Comparison of ENCODE assay signal across 1 cellular context in the genomic region with DNA sequence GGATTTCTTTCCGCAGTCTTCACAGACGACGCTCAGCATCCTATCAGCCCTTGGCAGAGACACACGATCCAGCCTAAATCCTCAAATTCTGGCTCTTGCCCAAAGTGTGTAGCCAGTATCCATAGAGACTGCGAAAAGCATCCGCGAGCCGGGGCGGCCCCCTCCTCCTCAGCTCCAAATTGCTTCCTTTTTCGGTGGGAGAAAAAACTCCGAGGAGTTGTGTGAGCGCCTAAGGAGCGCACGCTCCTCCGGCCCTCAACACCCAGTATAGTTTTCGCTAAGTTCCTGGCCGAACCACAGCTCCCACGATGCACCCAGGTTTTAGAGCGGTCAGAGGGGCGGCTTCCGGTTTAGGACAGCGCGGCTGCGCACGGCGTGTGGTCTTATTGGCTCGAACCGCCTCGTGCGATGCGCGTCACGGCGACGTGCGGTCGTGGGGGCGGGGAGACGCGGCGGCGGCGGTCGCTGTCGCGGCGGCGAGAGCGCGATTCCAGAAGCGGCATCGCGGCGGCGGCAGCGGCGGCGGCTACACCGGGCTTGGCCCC.
TF ChIP-seq lines count a peak whose summit lies in the region.

A gene with protein sequence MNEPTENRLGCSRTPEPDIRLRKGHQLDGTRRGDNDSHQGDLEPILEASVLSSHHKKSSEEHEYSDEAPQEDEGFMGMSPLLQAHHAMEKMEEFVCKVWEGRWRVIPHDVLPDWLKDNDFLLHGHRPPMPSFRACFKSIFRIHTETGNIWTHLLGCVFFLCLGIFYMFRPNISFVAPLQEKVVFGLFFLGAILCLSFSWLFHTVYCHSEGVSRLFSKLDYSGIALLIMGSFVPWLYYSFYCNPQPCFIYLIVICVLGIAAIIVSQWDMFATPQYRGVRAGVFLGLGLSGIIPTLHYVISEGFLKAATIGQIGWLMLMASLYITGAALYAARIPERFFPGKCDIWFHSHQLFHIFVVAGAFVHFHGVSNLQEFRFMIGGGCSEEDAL (plus strand): TSS at position 493 of the 545 bp plus-strand sequence. CDS start 63,274 bp downstream, outside the sequence.

TF ChIP-seq in K562, 482 proteins besides CTCF, POLR2A, EP300 and RAD21 (continued from another document and continues in another):
- TF ChIP-seq, protein P1, sequence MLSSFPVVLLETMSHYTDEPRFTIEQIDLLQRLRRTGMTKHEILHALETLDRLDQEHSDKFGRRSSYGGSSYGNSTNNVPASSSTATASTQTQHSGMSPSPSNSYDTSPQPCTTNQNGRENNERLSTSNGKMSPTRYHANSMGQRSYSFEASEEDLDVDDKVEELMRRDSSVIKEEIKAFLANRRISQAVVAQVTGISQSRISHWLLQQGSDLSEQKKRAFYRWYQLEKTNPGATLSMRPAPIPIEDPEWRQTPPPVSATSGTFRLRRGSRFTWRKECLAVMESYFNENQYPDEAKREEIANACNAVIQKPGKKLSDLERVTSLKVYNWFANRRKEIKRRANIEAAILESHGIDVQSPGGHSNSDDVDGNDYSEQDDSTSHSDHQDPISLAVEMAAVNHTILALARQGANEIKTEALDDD (IDR thresholded peaks at IDR 0.05) = no peak
- TF ChIP-seq SLC30A9 (CRISPR knock-in tag; IDR thresholded peaks at IDR 0.05) (no peak), ZSCAN29 (IDR thresholded peaks at IDR 0.05) (no peak), HDAC3 (IDR thresholded peaks at IDR 0.05; ENCODE audit: borderline replicate concordance, partially characterized antibody) (no peak), PRPF4 (IDR thresholded peaks at IDR 0.05; ENCODE audit: insufficient read depth, low read depth, low read length, poor library complexity, severe bottlenecking) (no peak), NCOA2 (IDR thresholded peaks at IDR 0.05; ENCODE audit: partially characterized antibody in 2 of 2) (no peak), MTA1 (IDR thresholded peaks at IDR 0.05; ENCODE audit: borderline replicate concordance) (no peak), SIX5 (IDR thresholded peaks at IDR 0.05; ENCODE audit: borderline replicate concordance in 1 of 2, insufficient read depth in 1 of 2, low read depth in 1 of 2, low read length in 2 of 2) (peak; percentile 34 to 37; a peak in 3 of 4 replicates), E2F3 (CRISPR knock-in tag; IDR thresholded peaks at IDR 0.05) (no peak), SPI1 (IDR thresholded peaks at IDR 0.05; ENCODE audit: borderline replicate concordance, low read depth, low read length) (no peak), ZNF311 (CRISPR knock-in tag; IDR thresholded peaks at IDR 0.05) (no peak), NFIC (IDR thresholded peaks at IDR 0.05) (peak; percentile 86), DNMT1 (IDR thresholded peaks at IDR 0.05) (no peak), ZNF143 (CRISPR knock-in tag; IDR thresholded peaks at IDR 0.05) (peak; percentile 75), TAF15 (IDR thresholded peaks at IDR 0.05; ENCODE audit: low read depth, low read length) (no peak), ZNF239 (CRISPR knock-in tag; IDR thresholded peaks at IDR 0.05) (no peak), FOXJ3 (CRISPR knock-in tag; IDR thresholded peaks at IDR 0.05) (no peak), MBD2 (IDR thresholded peaks at IDR 0.05; ENCODE audit: borderline replicate concordance, low read depth) (no peak), TBL1XR1 (IDR thresholded peaks at IDR 0.05; ENCODE audit: low read length in 2 of 2) (0 out of 4 replicates have a peak, but pooled peaks of 1 of the 2 experiments have one; percentile 28), NFXL1 (CRISPR knock-in tag; IDR thresholded peaks at IDR 0.05) (no peak), POU5F1 (IDR thresholded peaks at IDR 0.05; ENCODE audit: borderline replicate concordance, low read depth, low read length, partially characterized antibody) (peak; percentile 60), ZNF232 (CRISPR knock-in tag; IDR thresholded peaks at IDR 0.05) (no peak), GABPB1 (CRISPR knock-in tag; IDR thresholded peaks at IDR 0.05) (peak; percentile 88), ZNF133 (CRISPR knock-in tag; IDR thresholded peaks at IDR 0.05) (no peak), ZNF212 (CRISPR knock-in tag; IDR thresholded peaks at IDR 0.05) (no peak), CREBBP (IDR thresholded peaks at IDR 0.05; ENCODE audit: low read depth, low read length) (no peak), ZNF699 (CRISPR knock-in tag; IDR thresholded peaks at IDR 0.05; ENCODE audit: insufficient replicate concordance) (no peak)
- TF ChIP-seq, protein P2, sequence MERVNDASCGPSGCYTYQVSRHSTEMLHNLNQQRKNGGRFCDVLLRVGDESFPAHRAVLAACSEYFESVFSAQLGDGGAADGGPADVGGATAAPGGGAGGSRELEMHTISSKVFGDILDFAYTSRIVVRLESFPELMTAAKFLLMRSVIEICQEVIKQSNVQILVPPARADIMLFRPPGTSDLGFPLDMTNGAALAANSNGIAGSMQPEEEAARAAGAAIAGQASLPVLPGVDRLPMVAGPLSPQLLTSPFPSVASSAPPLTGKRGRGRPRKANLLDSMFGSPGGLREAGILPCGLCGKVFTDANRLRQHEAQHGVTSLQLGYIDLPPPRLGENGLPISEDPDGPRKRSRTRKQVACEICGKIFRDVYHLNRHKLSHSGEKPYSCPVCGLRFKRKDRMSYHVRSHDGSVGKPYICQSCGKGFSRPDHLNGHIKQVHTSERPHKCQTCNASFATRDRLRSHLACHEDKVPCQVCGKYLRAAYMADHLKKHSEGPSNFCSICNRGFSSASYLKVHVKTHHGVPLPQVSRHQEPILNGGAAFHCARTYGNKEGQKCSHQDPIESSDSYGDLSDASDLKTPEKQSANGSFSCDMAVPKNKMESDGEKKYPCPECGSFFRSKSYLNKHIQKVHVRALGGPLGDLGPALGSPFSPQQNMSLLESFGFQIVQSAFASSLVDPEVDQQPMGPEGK (CRISPR knock-in tag; IDR thresholded peaks at IDR 0.05; ENCODE audit: borderline replicate concordance) = no peak
- TF ChIP-seq, protein P3, sequence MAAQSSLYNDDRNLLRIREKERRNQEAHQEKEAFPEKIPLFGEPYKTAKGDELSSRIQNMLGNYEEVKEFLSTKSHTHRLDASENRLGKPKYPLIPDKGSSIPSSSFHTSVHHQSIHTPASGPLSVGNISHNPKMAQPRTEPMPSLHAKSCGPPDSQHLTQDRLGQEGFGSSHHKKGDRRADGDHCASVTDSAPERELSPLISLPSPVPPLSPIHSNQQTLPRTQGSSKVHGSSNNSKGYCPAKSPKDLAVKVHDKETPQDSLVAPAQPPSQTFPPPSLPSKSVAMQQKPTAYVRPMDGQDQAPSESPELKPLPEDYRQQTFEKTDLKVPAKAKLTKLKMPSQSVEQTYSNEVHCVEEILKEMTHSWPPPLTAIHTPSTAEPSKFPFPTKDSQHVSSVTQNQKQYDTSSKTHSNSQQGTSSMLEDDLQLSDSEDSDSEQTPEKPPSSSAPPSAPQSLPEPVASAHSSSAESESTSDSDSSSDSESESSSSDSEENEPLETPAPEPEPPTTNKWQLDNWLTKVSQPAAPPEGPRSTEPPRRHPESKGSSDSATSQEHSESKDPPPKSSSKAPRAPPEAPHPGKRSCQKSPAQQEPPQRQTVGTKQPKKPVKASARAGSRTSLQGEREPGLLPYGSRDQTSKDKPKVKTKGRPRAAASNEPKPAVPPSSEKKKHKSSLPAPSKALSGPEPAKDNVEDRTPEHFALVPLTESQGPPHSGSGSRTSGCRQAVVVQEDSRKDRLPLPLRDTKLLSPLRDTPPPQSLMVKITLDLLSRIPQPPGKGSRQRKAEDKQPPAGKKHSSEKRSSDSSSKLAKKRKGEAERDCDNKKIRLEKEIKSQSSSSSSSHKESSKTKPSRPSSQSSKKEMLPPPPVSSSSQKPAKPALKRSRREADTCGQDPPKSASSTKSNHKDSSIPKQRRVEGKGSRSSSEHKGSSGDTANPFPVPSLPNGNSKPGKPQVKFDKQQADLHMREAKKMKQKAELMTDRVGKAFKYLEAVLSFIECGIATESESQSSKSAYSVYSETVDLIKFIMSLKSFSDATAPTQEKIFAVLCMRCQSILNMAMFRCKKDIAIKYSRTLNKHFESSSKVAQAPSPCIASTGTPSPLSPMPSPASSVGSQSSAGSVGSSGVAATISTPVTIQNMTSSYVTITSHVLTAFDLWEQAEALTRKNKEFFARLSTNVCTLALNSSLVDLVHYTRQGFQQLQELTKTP (IDR thresholded peaks at IDR 0.05; ENCODE audit: low read depth in 1 of 2, partially characterized antibody in 2 of 2) = no peak
- TF ChIP-seq, protein P4, sequence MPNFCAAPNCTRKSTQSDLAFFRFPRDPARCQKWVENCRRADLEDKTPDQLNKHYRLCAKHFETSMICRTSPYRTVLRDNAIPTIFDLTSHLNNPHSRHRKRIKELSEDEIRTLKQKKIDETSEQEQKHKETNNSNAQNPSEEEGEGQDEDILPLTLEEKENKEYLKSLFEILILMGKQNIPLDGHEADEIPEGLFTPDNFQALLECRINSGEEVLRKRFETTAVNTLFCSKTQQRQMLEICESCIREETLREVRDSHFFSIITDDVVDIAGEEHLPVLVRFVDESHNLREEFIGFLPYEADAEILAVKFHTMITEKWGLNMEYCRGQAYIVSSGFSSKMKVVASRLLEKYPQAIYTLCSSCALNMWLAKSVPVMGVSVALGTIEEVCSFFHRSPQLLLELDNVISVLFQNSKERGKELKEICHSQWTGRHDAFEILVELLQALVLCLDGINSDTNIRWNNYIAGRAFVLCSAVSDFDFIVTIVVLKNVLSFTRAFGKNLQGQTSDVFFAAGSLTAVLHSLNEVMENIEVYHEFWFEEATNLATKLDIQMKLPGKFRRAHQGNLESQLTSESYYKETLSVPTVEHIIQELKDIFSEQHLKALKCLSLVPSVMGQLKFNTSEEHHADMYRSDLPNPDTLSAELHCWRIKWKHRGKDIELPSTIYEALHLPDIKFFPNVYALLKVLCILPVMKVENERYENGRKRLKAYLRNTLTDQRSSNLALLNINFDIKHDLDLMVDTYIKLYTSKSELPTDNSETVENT (CRISPR knock-in tag; IDR thresholded peaks at IDR 0.05) = no peak
- TF ChIP-seq, protein P5, sequence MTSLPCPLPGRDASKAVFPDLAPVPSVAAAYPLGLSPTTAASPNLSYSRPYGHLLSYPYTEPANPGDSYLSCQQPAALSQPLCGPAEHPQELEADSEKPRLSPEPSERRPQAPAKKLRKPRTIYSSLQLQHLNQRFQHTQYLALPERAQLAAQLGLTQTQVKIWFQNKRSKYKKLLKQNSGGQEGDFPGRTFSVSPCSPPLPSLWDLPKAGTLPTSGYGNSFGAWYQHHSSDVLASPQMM (CRISPR knock-in tag; IDR thresholded peaks at IDR 0.05) = no peak
- TF ChIP-seq, protein P6, sequence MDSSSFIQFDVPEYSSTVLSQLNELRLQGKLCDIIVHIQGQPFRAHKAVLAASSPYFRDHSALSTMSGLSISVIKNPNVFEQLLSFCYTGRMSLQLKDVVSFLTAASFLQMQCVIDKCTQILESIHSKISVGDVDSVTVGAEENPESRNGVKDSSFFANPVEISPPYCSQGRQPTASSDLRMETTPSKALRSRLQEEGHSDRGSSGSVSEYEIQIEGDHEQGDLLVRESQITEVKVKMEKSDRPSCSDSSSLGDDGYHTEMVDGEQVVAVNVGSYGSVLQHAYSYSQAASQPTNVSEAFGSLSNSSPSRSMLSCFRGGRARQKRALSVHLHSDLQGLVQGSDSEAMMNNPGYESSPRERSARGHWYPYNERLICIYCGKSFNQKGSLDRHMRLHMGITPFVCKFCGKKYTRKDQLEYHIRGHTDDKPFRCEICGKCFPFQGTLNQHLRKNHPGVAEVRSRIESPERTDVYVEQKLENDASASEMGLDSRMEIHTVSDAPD (CRISPR knock-in tag; IDR thresholded peaks at IDR 0.05) = no peak
- TF ChIP-seq, protein P7, sequence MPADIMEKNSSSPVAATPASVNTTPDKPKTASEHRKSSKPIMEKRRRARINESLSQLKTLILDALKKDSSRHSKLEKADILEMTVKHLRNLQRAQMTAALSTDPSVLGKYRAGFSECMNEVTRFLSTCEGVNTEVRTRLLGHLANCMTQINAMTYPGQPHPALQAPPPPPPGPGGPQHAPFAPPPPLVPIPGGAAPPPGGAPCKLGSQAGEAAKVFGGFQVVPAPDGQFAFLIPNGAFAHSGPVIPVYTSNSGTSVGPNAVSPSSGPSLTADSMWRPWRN (IDR thresholded peaks at IDR 0.05; ENCODE audit: low read depth) = no peak
- TF ChIP-seq, protein P8, sequence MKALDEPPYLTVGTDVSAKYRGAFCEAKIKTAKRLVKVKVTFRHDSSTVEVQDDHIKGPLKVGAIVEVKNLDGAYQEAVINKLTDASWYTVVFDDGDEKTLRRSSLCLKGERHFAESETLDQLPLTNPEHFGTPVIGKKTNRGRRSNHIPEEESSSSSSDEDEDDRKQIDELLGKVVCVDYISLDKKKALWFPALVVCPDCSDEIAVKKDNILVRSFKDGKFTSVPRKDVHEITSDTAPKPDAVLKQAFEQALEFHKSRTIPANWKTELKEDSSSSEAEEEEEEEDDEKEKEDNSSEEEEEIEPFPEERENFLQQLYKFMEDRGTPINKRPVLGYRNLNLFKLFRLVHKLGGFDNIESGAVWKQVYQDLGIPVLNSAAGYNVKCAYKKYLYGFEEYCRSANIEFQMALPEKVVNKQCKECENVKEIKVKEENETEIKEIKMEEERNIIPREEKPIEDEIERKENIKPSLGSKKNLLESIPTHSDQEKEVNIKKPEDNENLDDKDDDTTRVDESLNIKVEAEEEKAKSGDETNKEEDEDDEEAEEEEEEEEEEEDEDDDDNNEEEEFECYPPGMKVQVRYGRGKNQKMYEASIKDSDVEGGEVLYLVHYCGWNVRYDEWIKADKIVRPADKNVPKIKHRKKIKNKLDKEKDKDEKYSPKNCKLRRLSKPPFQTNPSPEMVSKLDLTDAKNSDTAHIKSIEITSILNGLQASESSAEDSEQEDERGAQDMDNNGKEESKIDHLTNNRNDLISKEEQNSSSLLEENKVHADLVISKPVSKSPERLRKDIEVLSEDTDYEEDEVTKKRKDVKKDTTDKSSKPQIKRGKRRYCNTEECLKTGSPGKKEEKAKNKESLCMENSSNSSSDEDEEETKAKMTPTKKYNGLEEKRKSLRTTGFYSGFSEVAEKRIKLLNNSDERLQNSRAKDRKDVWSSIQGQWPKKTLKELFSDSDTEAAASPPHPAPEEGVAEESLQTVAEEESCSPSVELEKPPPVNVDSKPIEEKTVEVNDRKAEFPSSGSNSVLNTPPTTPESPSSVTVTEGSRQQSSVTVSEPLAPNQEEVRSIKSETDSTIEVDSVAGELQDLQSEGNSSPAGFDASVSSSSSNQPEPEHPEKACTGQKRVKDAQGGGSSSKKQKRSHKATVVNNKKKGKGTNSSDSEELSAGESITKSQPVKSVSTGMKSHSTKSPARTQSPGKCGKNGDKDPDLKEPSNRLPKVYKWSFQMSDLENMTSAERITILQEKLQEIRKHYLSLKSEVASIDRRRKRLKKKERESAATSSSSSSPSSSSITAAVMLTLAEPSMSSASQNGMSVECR (CRISPR knock-in tag; IDR thresholded peaks at IDR 0.05) = 0 out of 2 replicates have a peak, but pooled peaks have one; percentile 45
- TF ChIP-seq, protein P9, sequence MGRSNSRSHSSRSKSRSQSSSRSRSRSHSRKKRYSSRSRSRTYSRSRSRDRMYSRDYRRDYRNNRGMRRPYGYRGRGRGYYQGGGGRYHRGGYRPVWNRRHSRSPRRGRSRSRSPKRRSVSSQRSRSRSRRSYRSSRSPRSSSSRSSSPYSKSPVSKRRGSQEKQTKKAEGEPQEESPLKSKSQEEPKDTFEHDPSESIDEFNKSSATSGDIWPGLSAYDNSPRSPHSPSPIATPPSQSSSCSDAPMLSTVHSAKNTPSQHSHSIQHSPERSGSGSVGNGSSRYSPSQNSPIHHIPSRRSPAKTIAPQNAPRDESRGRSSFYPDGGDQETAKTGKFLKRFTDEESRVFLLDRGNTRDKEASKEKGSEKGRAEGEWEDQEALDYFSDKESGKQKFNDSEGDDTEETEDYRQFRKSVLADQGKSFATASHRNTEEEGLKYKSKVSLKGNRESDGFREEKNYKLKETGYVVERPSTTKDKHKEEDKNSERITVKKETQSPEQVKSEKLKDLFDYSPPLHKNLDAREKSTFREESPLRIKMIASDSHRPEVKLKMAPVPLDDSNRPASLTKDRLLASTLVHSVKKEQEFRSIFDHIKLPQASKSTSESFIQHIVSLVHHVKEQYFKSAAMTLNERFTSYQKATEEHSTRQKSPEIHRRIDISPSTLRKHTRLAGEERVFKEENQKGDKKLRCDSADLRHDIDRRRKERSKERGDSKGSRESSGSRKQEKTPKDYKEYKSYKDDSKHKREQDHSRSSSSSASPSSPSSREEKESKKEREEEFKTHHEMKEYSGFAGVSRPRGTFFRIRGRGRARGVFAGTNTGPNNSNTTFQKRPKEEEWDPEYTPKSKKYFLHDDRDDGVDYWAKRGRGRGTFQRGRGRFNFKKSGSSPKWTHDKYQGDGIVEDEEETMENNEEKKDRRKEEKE (IDR thresholded peaks at IDR 0.05; ENCODE audit: borderline replicate concordance in 1 of 2, control insufficient read depth in 1 of 2, low read depth in 2 of 2, low read length in 1 of 2) = no peak
